Comparison of ENCODE assay signal across 8 cellular contexts in the genomic region with DNA sequence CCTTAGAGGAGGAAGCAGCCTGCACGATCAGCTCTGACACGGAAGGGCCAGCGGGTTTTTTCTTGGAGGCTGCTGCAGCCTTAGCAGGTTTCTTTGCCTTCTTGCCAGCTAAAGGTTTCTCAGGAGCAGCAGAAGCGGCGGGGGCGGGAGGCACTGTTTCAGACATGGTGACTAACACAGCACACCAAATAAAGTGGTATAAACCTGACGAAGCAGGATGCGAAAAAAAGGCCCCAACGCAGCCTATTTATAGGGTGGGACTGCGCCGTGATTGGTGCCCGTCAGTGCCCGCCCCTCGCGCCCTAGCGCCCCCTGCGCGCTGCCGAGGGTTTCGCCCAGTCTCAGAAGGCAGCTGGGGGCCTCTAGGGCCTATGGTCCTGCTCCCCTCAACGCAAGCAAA. TPM values are rescaled to one million over a fixed set of nuclear protein-coding genes. Genes with fewer than 3 reads are reported as not detected.
DNase-seq lines count a peak whose midpoint lies in the region; ATAC-seq and TF ChIP-seq lines count a peak whose summit lies in the region.

No MANE protein-coding gene starts in this region.

- peak overlapping the region in 2 of 6 donors; percentile 74 to 81 for H3K27ac Mint-ChIP-seq in naive B cell

- H3K36me3 Mint-ChIP-seq in naive B cell: no peaks in the 10 kb centered on the region

- DNase-seq in HFF-Myc (ENCODE audit: extremely low read depth, low read depth): peak; percentile 84
- peak; percentile 68 for DNase-seq in activated T-cell treated with anti-CD3 and anti-CD28 coated beads for 4 hours
- DNase-seq in erythroblast (lab: John Stamatoyannopoulos, UW): peak; percentile 78 to 82
- no peak for DNase-seq in naive B cell
- peak; percentile 84 for DNase-seq in stimulated activated naive CD8-positive, alpha-beta T cell treated with anti-CD3 and anti-CD28 coated beads, Interleukin-15, Interleukin-2, amounts not matched to agents 100 U/mL and 50 U/mL, for 24 hours
- no peak for DNase-seq in NCI-H69 (lab: John Stamatoyannopoulos, UW)

- no peak for ATAC-seq in naive B cell (ENCODE audit: low read depth in 2 of 2)
- ATAC-seq in stimulated activated naive CD8-positive, alpha-beta T cell treated with anti-CD3 and anti-CD28 coated beads, Interleukin-15, Interleukin-2, amounts not matched to agents 100 U/mL and 50 U/mL, for 24 hours: peak; percentile 51
- no peak for ATAC-seq in HG03108 (IDR thresholded peaks at IDR 0.05; ENCODE audit: unreplicated experiment)
- ATAC-seq in GM18873 (IDR thresholded peaks at IDR 0.05; ENCODE audit: low FRiP score, unreplicated experiment): no peak

- TF ChIP-seq CTCF in HFF-Myc (IDR thresholded peaks at IDR 0.05; ENCODE audit: low read depth, low read length, missing control alignments): peak; percentile 69

- peak overlapping the region; percentile 44 to 74 (median 61) for H3K4me3 Mint-ChIP-seq in naive B cell

- no peaks in the 10 kb centered on the region for H3K27me3 Mint-ChIP-seq in naive B cell

- peaks cover 14 to 16% (median 16%) of the 10 kb centered on the region in 3 donors for H3K4me1 Mint-ChIP-seq in naive B cell

- peaks cover 0 to 29% (median 6%) of the 10 kb centered on the region in 7 donors for H3K9me3 Mint-ChIP-seq in naive B cell

- TF ChIP-seq POLR2A in erythroblast (IDR thresholded peaks at IDR 0.05; ENCODE audit: low read length): peak; percentile 58

- H3K4me3 ChIP-seq in HFF-Myc (replicated peaks; ENCODE audit: low read depth, low read length): peak overlapping the region; percentile 52

RNA-seq across cellular contexts. Expression of gene TRIM38, which starts 55.0 kb away (rescaled TPM):
- 10 to 100 TPM in 5 of 6 donors, 1 to 10 TPM in 1; 8.4 to 25.9 (median 19.5) TPM for polyA plus RNA-seq in naive B cell (ENCODE audit: low read depth in 6 of 6)

Comparison
In these comparisons a context has a peak if more than half of its experiments do, and no peak if none do; other contexts are left out.
1. DNase-seq: peak in HFF-Myc (single experiment), activated T-cell treated with anti-CD3 and anti-CD28 coated beads for 4 hours (single experiment), erythroblast (2 of 2) and stimulated activated naive CD8-positive, alpha-beta T cell treated with anti-CD3 and anti-CD28 coated beads, Interleukin-15, Interleukin-2, amounts not matched to agents 100 U/mL and 50 U/mL, for 24 hours (single experiment); none in naive B cell (single experiment) and NCI-H69 (single experiment).